ENCODE assay signal across 10 cellular contexts in the genomic region with DNA sequence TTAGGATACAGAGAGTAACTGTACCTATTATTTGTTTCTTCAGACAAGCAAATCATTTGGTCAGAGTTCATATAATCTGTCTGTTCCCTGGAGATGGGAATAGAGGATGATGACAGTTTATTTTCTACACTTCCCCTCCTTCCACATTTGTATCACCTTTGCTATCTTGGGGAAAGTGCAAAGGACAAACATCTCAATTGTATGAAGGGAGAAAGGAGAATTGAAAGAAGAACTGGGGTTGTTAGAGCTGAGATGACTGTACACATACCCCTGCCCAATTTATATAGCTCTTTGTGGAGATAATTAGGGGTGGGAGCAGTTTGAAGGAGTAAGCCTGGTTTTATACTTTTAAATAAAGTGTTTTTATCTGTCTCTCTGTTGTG. TPM values are rescaled to one million over a fixed set of nuclear protein-coding genes. Genes with fewer than 3 reads are reported as not detected.
DNase-seq lines count a peak whose midpoint lies in the region; ATAC-seq and TF ChIP-seq lines count a peak whose summit lies in the region.
"Had no signal": no experiment of that assay in that cellular context is flagged by ENCODE, and none has a peak within 500 bp of the region (broad histone marks: within the 10 kb centered on the region; RNA-seq: fewer than 3 reads in every experiment).

No MANE protein-coding gene starts in this region.

- H3K36me3 ChIP-seq in adrenal gland (replicated peaks in 1 of 2) (no peaks in the 10 kb centered on the region), liver (ENCODE audit: control insufficient read depth in 4 of 4, insufficient read depth in 3 of 4, low read depth in 1 of 4, low read length in 3 of 4) (peaks cover 0 to 8% (median 0%) of the 10 kb centered on the region in 4 donors)

- H3K4me3 ChIP-seq in HFF-Myc (replicated peaks; ENCODE audit: low read depth, low read length), result peak overlapping the region; percentile 28
- H3K4me3 ChIP-seq in adrenal gland, result peak overlapping the region in 1 of 4 donors; percentile 37
- no peak overlapping the region for H3K4me3 ChIP-seq in liver (ENCODE audit: low read depth in 1 of 3, low read length in 3 of 3)

- H3K9ac ChIP-seq in liver (ENCODE audit: low read depth in 1 of 2, low read length in 2 of 2), result peak overlapping the region; percentile 19 to 56

- ATAC-seq in HG02678 (IDR thresholded peaks at IDR 0.05; ENCODE audit: unreplicated experiment), result no peak

- DNase-seq in HFF-Myc (ENCODE audit: extremely low read depth, low read depth), result no peak
- peak in 1 of 7 donors; percentile 0 for DNase-seq in adrenal gland
- no peak for DNase-seq in substantia nigra (lab: John Stamatoyannopoulos, UW)
- DNase-seq in NCI-H187 (lab: John Stamatoyannopoulos, UW), result no peak
- no peak for DNase-seq in GM19240 (ENCODE audit: insufficient read length, low spot score)
- DNase-seq in OCI-M2 (lab: John Stamatoyannopoulos, UW; ENCODE audit: unreplicated experiment), result no peak
- DNase-seq: GOT3, KBM-7 had no signal

- H3K4me1 ChIP-seq in adrenal gland (replicated peaks in 1 of 2) (peaks cover 44 to 57% of the 10 kb centered on the region in 2 donors), liver (ENCODE audit: control insufficient read depth in 4 of 4, insufficient read depth in 4 of 4, low read length in 3 of 4) (peaks cover 16 to 50% (median 32%) of the 10 kb centered on the region in 4 donors)

- intact Hi-C loops in adrenal gland (cut with DNase I), result loop anchor here (5.0 to 10.0 kb wide), 2 partner anchors 34 to 134 kb away; a partner anchor contains a TSS

- TF ChIP-seq POLR2A in adrenal gland (IDR thresholded peaks at IDR 0.05), result no peak

- H3K27ac ChIP-seq in adrenal gland (peak overlapping the region; percentile 88 to 96 (median 94)), liver (ENCODE audit: low read depth in 1 of 2, low read length in 2 of 2) (peak overlapping the region; percentile 87 to 93), substantia nigra (ENCODE audit: low read depth, low read length, poor library complexity, severe bottlenecking) (peak overlapping the region; percentile 86)

- H3K9me3 ChIP-seq in adrenal gland (replicated peaks in 1 of 3) (no peaks in the 10 kb centered on the region), liver (ENCODE audit: control insufficient read depth in 4 of 4, low read length in 3 of 4) (no peaks in the 10 kb centered on the region)

- no peak for TF ChIP-seq CTCF in HFF-Myc (IDR thresholded peaks at IDR 0.05; ENCODE audit: low read depth, low read length, missing control alignments)
- TF ChIP-seq CTCF in adrenal gland (IDR thresholded peaks at IDR 0.05), result no peak
- TF ChIP-seq CTCF in liver (IDR thresholded peaks at IDR 0.05; ENCODE audit: low read depth, low read length, missing input control), result no peak

- TF ChIP-seq RAD21 in liver (IDR thresholded peaks at IDR 0.05), result no peak

- H3K27me3 ChIP-seq in adrenal gland (no peaks in the 10 kb centered on the region), liver (ENCODE audit: control insufficient read depth in 4 of 4, insufficient read depth in 4 of 4, low read length in 3 of 4) (no peaks in the 10 kb centered on the region)

TF ChIP-seq in liver, 16 proteins besides CTCF, POLR2A, EP300 and RAD21:
- TF ChIP-seq RXRA (IDR thresholded peaks at IDR 0.05) (no peak), HNF4A (conservative IDR thresholded peaks at IDR 0.05) (no peak), SP1 (IDR thresholded peaks at IDR 0.05) (no peak), EGR1 (IDR thresholded peaks at IDR 0.05; ENCODE audit: low read depth in 2 of 2) (no peak), TAF1 (conservative IDR thresholded peaks at IDR 0.05) (no peak), JUND (IDR thresholded peaks at IDR 0.05) (no peak), HNF4G (IDR thresholded peaks at IDR 0.05) (no peak), FOXA2 (IDR thresholded peaks at IDR 0.05) (no peak), GABPA (IDR thresholded peaks at IDR 0.05 in 1 of 2, conservative IDR thresholded peaks at IDR 0.05 in 1 of 2) (no peak)
- TF ChIP-seq, protein P1, sequence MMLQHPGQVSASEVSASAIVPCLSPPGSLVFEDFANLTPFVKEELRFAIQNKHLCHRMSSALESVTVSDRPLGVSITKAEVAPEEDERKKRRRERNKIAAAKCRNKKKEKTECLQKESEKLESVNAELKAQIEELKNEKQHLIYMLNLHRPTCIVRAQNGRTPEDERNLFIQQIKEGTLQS (IDR thresholded peaks at IDR 0.05), result no peak
- TF ChIP-seq, protein P2, sequence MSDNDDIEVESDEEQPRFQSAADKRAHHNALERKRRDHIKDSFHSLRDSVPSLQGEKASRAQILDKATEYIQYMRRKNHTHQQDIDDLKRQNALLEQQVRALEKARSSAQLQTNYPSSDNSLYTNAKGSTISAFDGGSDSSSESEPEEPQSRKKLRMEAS (IDR thresholded peaks at IDR 0.05), result no peak
- TF ChIP-seq, protein P3, sequence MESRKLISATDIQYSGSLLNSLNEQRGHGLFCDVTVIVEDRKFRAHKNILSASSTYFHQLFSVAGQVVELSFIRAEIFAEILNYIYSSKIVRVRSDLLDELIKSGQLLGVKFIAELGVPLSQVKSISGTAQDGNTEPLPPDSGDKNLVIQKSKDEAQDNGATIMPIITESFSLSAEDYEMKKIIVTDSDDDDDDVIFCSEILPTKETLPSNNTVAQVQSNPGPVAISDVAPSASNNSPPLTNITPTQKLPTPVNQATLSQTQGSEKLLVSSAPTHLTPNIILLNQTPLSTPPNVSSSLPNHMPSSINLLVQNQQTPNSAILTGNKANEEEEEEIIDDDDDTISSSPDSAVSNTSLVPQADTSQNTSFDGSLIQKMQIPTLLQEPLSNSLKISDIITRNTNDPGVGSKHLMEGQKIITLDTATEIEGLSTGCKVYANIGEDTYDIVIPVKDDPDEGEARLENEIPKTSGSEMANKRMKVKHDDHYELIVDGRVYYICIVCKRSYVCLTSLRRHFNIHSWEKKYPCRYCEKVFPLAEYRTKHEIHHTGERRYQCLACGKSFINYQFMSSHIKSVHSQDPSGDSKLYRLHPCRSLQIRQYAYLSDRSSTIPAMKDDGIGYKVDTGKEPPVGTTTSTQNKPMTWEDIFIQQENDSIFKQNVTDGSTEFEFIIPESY (IDR thresholded peaks at IDR 0.05), result no peak

RNA-seq across cellular contexts. Expression of a gene that starts 14.0 kb away (rescaled TPM):
- total RNA-seq in adrenal gland, result 10 to 100 TPM; 18.4 to 35.2 (median 29.4) TPM
- polyA plus RNA-seq in adrenal gland, result 10 to 100 TPM; 36.0 to 48.7 (median 44.9) TPM
- total RNA-seq in liver, result 10 to 100 TPM; 11.9 to 12.7 TPM
- polyA plus RNA-seq in liver, result 10 to 100 TPM; 19.8 to 23.4 TPM

RNA-seq across cellular contexts. Expression of a gene that starts 14.1 kb away (rescaled TPM):
- 1 to 10 TPM in 4 of 8 donors, under 1 TPM in 4; 0.24 to 2.5 (median 1.0) TPM for total RNA-seq in adrenal gland
- 1 to 10 TPM in 2 of 3 donors, under 1 TPM in 1; 0.59 to 1.0 (median 1.0) TPM for polyA plus RNA-seq in adrenal gland
- under 1 TPM in 1 of 2 donors, not detected in 1; 0.17 TPM for total RNA-seq in liver
- polyA plus RNA-seq in liver, result under 1 TPM; 0.06 to 0.13 TPM

RNA-seq across cellular contexts. Expression of a gene that starts 17.9 kb away (rescaled TPM):
- 1,000 to 10,000 TPM in 4 of 8 donors, 100 to 1,000 TPM in 4; 202 to 2,069 (median 1,016) TPM for total RNA-seq in adrenal gland
- 100 to 1,000 TPM; 231 to 486 (median 342) TPM for polyA plus RNA-seq in adrenal gland
- total RNA-seq in liver, result 100 to 1,000 TPM in 1 of 2 donors, 10 to 100 TPM in 1; 84.7 to 223 TPM
- 10 to 100 TPM; 53.8 to 99.2 TPM for polyA plus RNA-seq in liver

RNA-seq across cellular contexts. Expression of a gene that starts 20.7 kb away (rescaled TPM):
- total RNA-seq in adrenal gland, result 10 to 100 TPM; 31.5 to 61.2 (median 45.3) TPM
- 10 to 100 TPM in 2 of 3 donors, 1 to 10 TPM in 1; 9.6 to 27.5 (median 10.4) TPM for polyA plus RNA-seq in adrenal gland
- total RNA-seq in liver, result 1 to 10 TPM; 6.5 to 8.6 TPM
- polyA plus RNA-seq in liver, result 1 to 10 TPM; 4.6 to 6.0 TPM

RNA-seq across cellular contexts. Expression of a gene that starts 43.1 kb away (rescaled TPM):
- 1 to 10 TPM in 1 of 8 donors, under 1 TPM in 4, not detected in 3; 0.11 to 1.7 (median 0.41) TPM for total RNA-seq in adrenal gland
- under 1 TPM in 2 of 3 donors, not detected in 1; 0.07 to 0.11 TPM for polyA plus RNA-seq in adrenal gland
- 10 to 100 TPM; 68.0 to 80.5 TPM for total RNA-seq in liver
- 100 to 1,000 TPM; 115 to 138 TPM for polyA plus RNA-seq in liver
